Comparison of ENCODE assay signal across 27 cellular contexts in genomic region chr16:47995354-47995753, GRCh38.
DNase-seq lines count a peak whose midpoint lies in the region; ATAC-seq, FAIRE-seq and TF ChIP-seq lines count a peak whose summit lies in the region.
"Had no signal": no experiment of that assay in that cellular context is flagged by ENCODE, and none has a peak within 500 bp of the region (broad histone marks: within the 10 kb centered on the region; RNA-seq: fewer than 3 reads in every experiment).

No MANE protein-coding gene starts in this region.

- DNase-seq in HepG2 (ENCODE audit: low spot score) (no peak), right lobe of liver (no peak), dermis blood vessel endothelial cell (peak; percentile 7), GM19238 (ENCODE audit: insufficient read length, low spot score) (no peak), prostate gland (ENCODE audit: low spot score) (no peak), RKO (ENCODE audit: low spot score) (no peak)
- DNase-seq: activated CD4-positive, alpha-beta T cell treated with anti-CD3 and anti-CD28 coated beads, Interleukin-2, amount 50 U/mL, for 1 hour; aorta; C1 segment of cervical spinal cord; cerebellar nuclear complex; DND-41; effector CD4-positive, alpha-beta T cell; immature natural killer cell; Kasumi-1; mesenchymal stem cell; NCI-H1105; NCI-H1930; NCI-H2227 treated with DMSO at 0.1 percent for 48 hours; NCI-H82 had no signal

- intact Hi-C loops in HepG2 (cut with micrococcal nuclease; ENCODE audit: unreplicated experiment) = loop anchor here (1.0 kb wide), 1 partner anchor 854 kb away; no protein-coding TSS in a partner anchor
- intact Hi-C loops in right lobe of liver (cut with DNase I) = no loop called here
- intact Hi-C loops in prostate gland (cut with DNase I) = no loop called here

- 4% methylated on average over 2 of the region's 2 CpGs for WGBS in HepG2 (ENCODE audit: low lambda C conversion rate)
- no CpG with 5 or more reads among the region's 2 CpGs for WGBS in right lobe of liver (ENCODE audit: insufficient coverage, low coverage, low lambda C conversion rate, missing lambda C conversion rate)
- WGBS in prostate gland = 86% methylated on average over 2 of the region's 2 CpGs

- TF ChIP-seq POLR2A in HepG2 (IDR thresholded peaks at IDR 0.05; ENCODE audit: insufficient read depth in 1 of 2, low read depth in 2 of 2, low read length in 2 of 2) (no peak), right lobe of liver (IDR thresholded peaks at IDR 0.05) (no peak), prostate gland (IDR thresholded peaks at IDR 0.05) (no peak)

- no peaks in the 10 kb centered on the region for H4K20me1 ChIP-seq in HepG2 (ENCODE audit: insufficient read depth, low read length)

- BruUV-seq in HepG2 (replicated peaks; lab: Mats Ljungman, UMichigan) = no TSS peak

- TF ChIP-seq EP300 in HepG2 (IDR thresholded peaks at IDR 0.05; ENCODE audit: low read depth in 2 of 2, low read length in 2 of 2) (no peak), HepG2 (CRISPR knock-in tag; IDR thresholded peaks at IDR 0.05; ENCODE audit: borderline replicate concordance) (no peak)

- no peak for TF ChIP-seq RAD21 in HepG2 (CRISPR knock-in tag; IDR thresholded peaks at IDR 0.05)

- no peak overlapping the region for H3K27ac ChIP-seq in HepG2 (ENCODE audit: extremely low read length, insufficient read depth, low read length)
- H3K27ac ChIP-seq in right lobe of liver = no peak overlapping the region
- H3K27ac ChIP-seq in prostate gland = no peak overlapping the region
- H3K27ac ChIP-seq: A549, hepatocyte had no signal

- H3K4me2 ChIP-seq in HepG2 (ENCODE audit: low read depth, low read length) = no peak overlapping the region
- H3K4me2 ChIP-seq: A549, hepatocyte had no signal

- H3K9me3 ChIP-seq in HepG2 (ENCODE audit: low read length) (peaks cover 5% of the 10 kb centered on the region; the same call in 1 of the 2 replicates), right lobe of liver (no peaks in the 10 kb centered on the region), prostate gland (no peaks in the 10 kb centered on the region)

- H3K4me1 ChIP-seq in HepG2 (ENCODE audit: insufficient read depth, low read length) = no peaks in the 10 kb centered on the region
- H3K4me1 ChIP-seq in right lobe of liver = no peaks in the 10 kb centered on the region
- no peaks in the 10 kb centered on the region for H3K4me1 ChIP-seq in prostate gland (replicated peaks)
- H3K4me1 ChIP-seq: A549 had no signal

- in situ Hi-C loops in HepG2 (cut with HindIII; ENCODE audit: extremely low pct_ligation_motif_present, low pct_unique_long_range_greater_than_20kb) = no loop called here

- H2AFZ ChIP-seq in HepG2 (ENCODE audit: low read length) = no peak overlapping the region
- H2AFZ ChIP-seq: hepatocyte had no signal

- ATAC-seq in HepG2 = peak; percentile 67
- no peak for ATAC-seq in right lobe of liver
- no peak for ATAC-seq in GM21515 (IDR thresholded peaks at IDR 0.05; ENCODE audit: unreplicated experiment)
- ATAC-seq: A549; activated naive CD4-positive, alpha-beta T cell treated with anti-CD3 and anti-CD28 coated beads, Interleukin-2, amount 50 U/mL, for 72 hours; left lobe of liver had no signal

- H3K79me2 ChIP-seq in HepG2 (ENCODE audit: insufficient read depth, low read length) = no peaks in the 10 kb centered on the region
- H3K79me2 ChIP-seq: hepatocyte had no signal

- H3K27me3 ChIP-seq in HepG2 (ENCODE audit: control insufficient read depth in 1 of 2, insufficient read depth in 2 of 2, low read length in 2 of 2) = no peaks in the 10 kb centered on the region; a peak in 1 of 5 replicates
- H3K27me3 ChIP-seq in right lobe of liver = no peaks in the 10 kb centered on the region
- no peaks in the 10 kb centered on the region for H3K27me3 ChIP-seq in prostate gland (replicated peaks; ENCODE audit: insufficient read depth)
- H3K27me3 ChIP-seq: hepatocyte had no signal

- no peak for FAIRE-seq in HepG2 (lab: Jason Lieb, UNC)
- FAIRE-seq: frontal cortex, HTR-8/SVneo had no signal

- POLR2A ChIA-PET in HepG2 (lab: Yijun Ruan, JAX) = no interaction called here

- H3K9ac ChIP-seq in HepG2 (ENCODE audit: insufficient read depth, low read depth, low read length) = no peak overlapping the region

- no peak overlapping the region for H3K4me3 ChIP-seq in HepG2 (replicated peaks in 1 of 3; ENCODE audit: insufficient read depth in 1 of 3, low read depth in 2 of 3, low read length in 3 of 3)
- H3K4me3 ChIP-seq in right lobe of liver = no peak overlapping the region
- H3K4me3 ChIP-seq in prostate gland = no peak overlapping the region
- H3K4me3 ChIP-seq: A549, hepatocyte had no signal

- TF ChIP-seq CTCF in HepG2 (CRISPR knock-in tag; IDR thresholded peaks at IDR 0.05) = peak; percentile 40
- no peak for TF ChIP-seq CTCF in right lobe of liver (IDR thresholded peaks at IDR 0.05)
- TF ChIP-seq CTCF in LNCAP (IDR thresholded peaks at IDR 0.05) = peak; percentile 29; the same call in 1 of the 2 replicates
- TF ChIP-seq CTCF in prostate gland (IDR thresholded peaks at IDR 0.05) = no peak

- CTCF ChIA-PET in HepG2 (lab: Yijun Ruan, JAX; ENCODE audit: low intra/inter-chr PET ratio, low total read pairs) = interaction anchor here (1.0 kb wide), 1 partner anchor 854 kb away, joined by 4 read pairs; no protein-coding TSS in a partner anchor

- H3K36me3 ChIP-seq in HepG2 (replicated peaks in 1 of 2; ENCODE audit: control insufficient read depth in 1 of 2, insufficient read depth in 2 of 2, low read length in 2 of 2) (no peaks in the 10 kb centered on the region), right lobe of liver (no peaks in the 10 kb centered on the region), prostate gland (no peaks in the 10 kb centered on the region)

TF ChIP-seq in HepG2, 621 proteins besides CTCF, POLR2A, EP300 and RAD21:
- TF ChIP-seq KLF16 (CRISPR knock-in tag; IDR thresholded peaks at IDR 0.05) (no peak), FOXA1 (IDR thresholded peaks at IDR 0.05) (no peak), FOXA1 (CRISPR knock-in tag; IDR thresholded peaks at IDR 0.05) (peak; percentile 9; the same call in 1 of the 2 replicates), STAG1 (CRISPR knock-in tag; IDR thresholded peaks at IDR 0.05) (peak; percentile 35)

Comparison
In these comparisons a context has a peak if more than half of its experiments do, and no peak if none do; other contexts are left out.
1. CTCF ChIP-seq: peak in HepG2 (single experiment) and LNCAP (single experiment); none in right lobe of liver (0 of 4) and prostate gland (0 of 4).